18 cellular contexts compared by ENCODE assay signal in the genomic region with DNA sequence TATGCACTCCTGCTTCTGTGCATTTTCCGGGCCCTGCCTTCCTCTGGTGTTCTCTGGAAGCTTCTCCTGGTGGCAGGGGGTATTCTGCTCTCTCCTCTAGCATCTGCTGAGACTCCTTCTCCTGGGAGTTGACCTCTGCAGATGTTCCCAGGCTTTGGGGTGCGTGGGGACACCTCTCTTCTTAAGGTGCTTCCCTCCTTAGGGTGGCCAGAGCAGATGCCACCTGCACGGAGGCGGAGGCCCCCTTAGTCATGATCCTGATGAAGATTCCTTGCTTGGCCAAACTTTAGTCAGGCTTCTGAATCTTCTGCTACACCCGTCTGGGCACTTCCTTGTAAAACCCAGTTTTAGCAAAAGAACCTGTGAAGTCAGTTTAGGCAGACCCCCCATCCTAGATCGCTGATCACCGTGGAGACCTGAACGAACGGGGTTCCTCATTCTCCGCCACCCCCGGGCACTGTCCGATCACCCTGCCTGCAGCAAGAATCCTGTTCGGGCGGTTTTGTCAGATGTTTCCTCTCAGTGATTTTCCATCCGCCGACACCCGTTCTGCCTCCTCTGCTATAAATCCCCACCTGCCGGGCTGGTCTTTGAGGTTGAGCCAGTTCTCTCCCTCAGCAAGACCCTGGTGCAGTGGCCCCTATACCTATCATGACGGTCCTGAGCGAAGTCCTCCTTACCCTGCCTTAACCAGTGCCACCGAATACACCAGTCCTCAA.
DNase-seq lines count a peak whose midpoint lies in the region; ATAC-seq and TF ChIP-seq lines count a peak whose summit lies in the region.
"Had no signal": no experiment of that assay in that cellular context is flagged by ENCODE, and none has a peak within 500 bp of the region (broad histone marks: within the 10 kb centered on the region; RNA-seq: fewer than 3 reads in every experiment).

No MANE protein-coding gene starts in this region.

- H3K27me3 ChIP-seq in RWPE2 (ENCODE audit: insufficient read depth, poor library complexity, severe bottlenecking) (no peaks in the 10 kb centered on the region), suprapubic skin (no peaks in the 10 kb centered on the region)
- H3K27me3 ChIP-seq: heart left ventricle, neural progenitor cell, sigmoid colon, vagina had no signal

- ATAC-seq in RWPE2 (ENCODE audit: low read depth) = peak; percentile 42
- no peak for ATAC-seq in GM18861 (IDR thresholded peaks at IDR 0.05; ENCODE audit: unreplicated experiment)
- ATAC-seq: activated naive CD4-positive, alpha-beta T cell treated with anti-CD3 and anti-CD28 coated beads, Interleukin-2, amount 50 U/mL, for 72 hours; heart left ventricle; stimulated activated effector memory CD8-positive, alpha-beta T cell treated with anti-CD3 and anti-CD28 coated beads, Interleukin-12 subunit alpha, Interleukin-12 subunit beta, amount 100 ng/mL, for 72 hours had no signal

- CTCF ChIA-PET in activated naive CD4-positive, alpha-beta T cell treated with anti-CD3 and anti-CD28 coated beads for 36 hours (lab: Charles Lee) = interaction anchor here (0.6 kb wide), 1 partner anchor 446 kb away, joined by 3 read pairs; no protein-coding TSS in a partner anchor

- H3K9me3 Mint-ChIP-seq in activated naive CD4-positive, alpha-beta T cell treated with anti-CD3 and anti-CD28 coated beads for 36 hours = no peaks in the 10 kb centered on the region
- H3K9me3 Mint-ChIP-seq: activated B cell treated with CpG ODN at 0.5 μM for 24 hours; activated naive CD4-positive, alpha-beta T cell treated with anti-CD3 and anti-CD28 coated beads, Interleukin-2, amount 50 U/mL, for 72 hours; stimulated activated effector memory CD8-positive, alpha-beta T cell treated with anti-CD3 and anti-CD28 coated beads, Interleukin-12 subunit alpha, Interleukin-12 subunit beta, amount 100 ng/mL, for 72 hours had no signal

- intact Hi-C loops in activated naive CD4-positive, alpha-beta T cell treated with anti-CD3 and anti-CD28 coated beads for 36 hours (cut with micrococcal nuclease) = no loop called here

- H3K4me3 ChIP-seq in RWPE2 (ENCODE audit: severe bottlenecking) (no peak overlapping the region), suprapubic skin (no peak overlapping the region)
- H3K4me3 ChIP-seq: A549, heart left ventricle, neural progenitor cell, sigmoid colon, vagina had no signal

- H3K36me3 Mint-ChIP-seq in activated naive CD4-positive, alpha-beta T cell treated with anti-CD3 and anti-CD28 coated beads for 36 hours (ENCODE audit: low read depth) = no peaks in the 10 kb centered on the region
- H3K36me3 Mint-ChIP-seq: activated naive CD4-positive, alpha-beta T cell treated with anti-CD3 and anti-CD28 coated beads, Interleukin-2, amount 50 U/mL, for 72 hours; neural progenitor cell; stimulated activated effector memory CD8-positive, alpha-beta T cell treated with anti-CD3 and anti-CD28 coated beads, Interleukin-12 subunit alpha, Interleukin-12 subunit beta, amount 100 ng/mL, for 72 hours had no signal

- TF ChIP-seq POLR2A in suprapubic skin (IDR thresholded peaks at IDR 0.05) = no peak

- H3K27ac ChIP-seq in RWPE2 (ENCODE audit: poor library complexity, severe bottlenecking) (no peak overlapping the region), suprapubic skin (peak overlapping the region; percentile 70)
- H3K27ac ChIP-seq: A549, neural progenitor cell, sigmoid colon, vagina had no signal

- 19% methylated on average over 19 of the region's 21 CpGs for WGBS in suprapubic skin

- peak; percentile 10 for DNase-seq in activated naive CD4-positive, alpha-beta T cell treated with anti-CD3 and anti-CD28 coated beads for 36 hours
- no peak for DNase-seq in activated naive CD4-positive, alpha-beta T cell treated with anti-CD3 and anti-CD28 coated beads, Interleukin-2, amount 50 U/mL, for 16 hours
- no peak for DNase-seq in RWPE2 (ENCODE audit: low spot score)
- peak; percentile 47 for DNase-seq in iPS-NIHi11 (ENCODE audit: low spot score)
- no peak for DNase-seq in suprapubic skin (ENCODE audit: low spot score in 2 of 2)
- no peak for DNase-seq in foreskin melanocyte
- no peak for DNase-seq in hippocampal formation (lab: John Stamatoyannopoulos, UW)
- DNase-seq: activated B cell treated with CpG ODN at 0.5 μM for 24 hours, caudate nucleus, NCI-H1092, sigmoid colon had no signal

- H3K9me3 ChIP-seq in RWPE2 (ENCODE audit: severe bottlenecking) = no peaks in the 10 kb centered on the region
- no peaks in the 10 kb centered on the region for H3K9me3 ChIP-seq in suprapubic skin
- H3K9me3 ChIP-seq: A549, heart left ventricle, sigmoid colon, vagina had no signal

- no peak overlapping the region for H3K4me3 Mint-ChIP-seq in activated naive CD4-positive, alpha-beta T cell treated with anti-CD3 and anti-CD28 coated beads for 36 hours
- H3K4me3 Mint-ChIP-seq: activated B cell treated with CpG ODN at 0.5 μM for 24 hours; neural progenitor cell; stimulated activated effector memory CD8-positive, alpha-beta T cell treated with anti-CD3 and anti-CD28 coated beads, Interleukin-12 subunit alpha, Interleukin-12 subunit beta, amount 100 ng/mL, for 72 hours had no signal

- H3K4me1 Mint-ChIP-seq in activated naive CD4-positive, alpha-beta T cell treated with anti-CD3 and anti-CD28 coated beads for 36 hours (ENCODE audit: low read depth) = peaks cover 2% of the 10 kb centered on the region

- TF ChIP-seq CTCF in RWPE2 (IDR thresholded peaks at IDR 0.05; ENCODE audit: poor library complexity, severe bottlenecking) (no peak), suprapubic skin (IDR thresholded peaks at IDR 0.05) (no peak)

- H3K36me3 ChIP-seq in RWPE2 (ENCODE audit: low read depth) = no peaks in the 10 kb centered on the region
- H3K36me3 ChIP-seq in suprapubic skin = no peaks in the 10 kb centered on the region
- H3K36me3 ChIP-seq: heart left ventricle, neural progenitor cell, sigmoid colon, vagina had no signal

- H3K27me3 Mint-ChIP-seq in activated naive CD4-positive, alpha-beta T cell treated with anti-CD3 and anti-CD28 coated beads for 36 hours (ENCODE audit: low read depth) = peaks cover 24% of the 10 kb centered on the region

- TF ChIP-seq EP300 in suprapubic skin (IDR thresholded peaks at IDR 0.05) = no peak

- H3K4me1 ChIP-seq in RWPE2 (ENCODE audit: insufficient read depth, poor library complexity, severe bottlenecking) (peaks cover 12% of the 10 kb centered on the region), suprapubic skin (peaks cover 42% of the 10 kb centered on the region)

- H3K27ac Mint-ChIP-seq in activated naive CD4-positive, alpha-beta T cell treated with anti-CD3 and anti-CD28 coated beads for 36 hours = no peak overlapping the region
- H3K27ac Mint-ChIP-seq: activated B cell treated with CpG ODN at 0.5 μM for 24 hours; neural progenitor cell; stimulated activated effector memory CD8-positive, alpha-beta T cell treated with anti-CD3 and anti-CD28 coated beads, Interleukin-12 subunit alpha, Interleukin-12 subunit beta, amount 100 ng/mL, for 72 hours had no signal

Comparison
In these comparisons a context has a peak if more than half of its experiments do, and no peak if none do; other contexts are left out.
1. DNase-seq: peak in activated naive CD4-positive, alpha-beta T cell treated with anti-CD3 and anti-CD28 coated beads for 36 hours (single experiment) and iPS-NIHi11 (single experiment); none in activated naive CD4-positive, alpha-beta T cell treated with anti-CD3 and anti-CD28 coated beads, Interleukin-2, amount 50 U/mL, for 16 hours (single experiment), RWPE2 (single experiment), suprapubic skin (0 of 2), foreskin melanocyte (single experiment) and hippocampal formation (0 of 2).